1 cellular context compared by ENCODE assay signal in genomic region chr6:73558624-73559398, GRCh38.
TF ChIP-seq lines count a peak whose summit lies in the region.

No MANE protein-coding gene starts in this region.

TF ChIP-seq in HepG2, 621 proteins besides CTCF, POLR2A, EP300 and RAD21 (continued from another document):
- TF ChIP-seq PRPF4 (IDR thresholded peaks at IDR 0.05; ENCODE audit: low read depth, low read length, poor library complexity, severe bottlenecking) = no peak
- TF ChIP-seq ELF3 (CRISPR knock-in tag; IDR thresholded peaks at IDR 0.05) = no peak
- TF ChIP-seq SMARCE1 (IDR thresholded peaks at IDR 0.05; ENCODE audit: borderline replicate concordance) = no peak
- no peak for TF ChIP-seq YEATS2 (CRISPR knock-in tag; IDR thresholded peaks at IDR 0.05; ENCODE audit: borderline replicate concordance)
- TF ChIP-seq RNF2 (conservative IDR thresholded peaks at IDR 0.05; ENCODE audit: low read depth) = no peak
- no peak for TF ChIP-seq ZNF709 (CRISPR knock-in tag; IDR thresholded peaks at IDR 0.05)
- no peak for TF ChIP-seq HNF1B (CRISPR knock-in tag; IDR thresholded peaks at IDR 0.05)
